Comparison of ENCODE assay signal across 18 cellular contexts in genomic region chr10:89384474-89385324, GRCh38. TPM values are rescaled to one million over a fixed set of nuclear protein-coding genes. Genes with fewer than 3 reads are reported as not detected.
A peak's percentile ranks its signal among the peaks of the same experiment; 100 is the strongest.
DNase-seq lines count a peak whose midpoint lies in the region; ATAC-seq lines count a peak whose summit lies in the region.
"Had no signal": no experiment of that assay in that cellular context is flagged by ENCODE, and none has a peak within 500 bp of the region (broad histone marks: within the 10 kb centered on the region; RNA-seq: fewer than 3 reads in every experiment).

No MANE protein-coding gene starts in this region.

- intact Hi-C loops in Right ventricle myocardium inferior (cut with DNase I), result no loop called here
- intact Hi-C loops in cardiac septum (cut with DNase I), result no loop called here
- intact Hi-C loops in left cardiac atrium (cut with DNase I), result no loop called here

- H3K27ac Mint-ChIP-seq in stimulated activated naive B cell treated with anti-CD40 and anti-IgM and Interleukin-4, amounts not matched to agents 10 μg/mL and 1 μg/mL and 100 μg/mL, for 72 hours, result no peak overlapping the region
- H3K27ac Mint-ChIP-seq: activated naive CD8-positive, alpha-beta T cell treated with anti-CD3 and anti-CD28 coated beads, Interleukin-2, amount 50 U/mL, for 24 hours had no signal

- peak overlapping the region in 1 of 2 donors; percentile 25 for H3K4me3 Mint-ChIP-seq in stimulated activated naive B cell treated with anti-CD40 and anti-IgM and Interleukin-4, amounts not matched to agents 10 μg/mL and 1 μg/mL and 100 μg/mL, for 72 hours
- H3K4me3 Mint-ChIP-seq: activated naive CD8-positive, alpha-beta T cell treated with anti-CD3 and anti-CD28 coated beads, Interleukin-2, amount 50 U/mL, for 24 hours; central memory CD8-positive, alpha-beta T cell had no signal

- no peaks in the 10 kb centered on the region for H3K27me3 Mint-ChIP-seq in stimulated activated naive B cell treated with anti-CD40 and anti-IgM and Interleukin-4, amounts not matched to agents 10 μg/mL and 1 μg/mL and 100 μg/mL, for 72 hours
- H3K27me3 Mint-ChIP-seq: activated naive CD8-positive, alpha-beta T cell treated with anti-CD3 and anti-CD28 coated beads, Interleukin-2, amount 50 U/mL, for 24 hours; central memory CD8-positive, alpha-beta T cell had no signal

- no peaks in the 10 kb centered on the region for H3K9me3 Mint-ChIP-seq in stimulated activated naive B cell treated with anti-CD40 and anti-IgM and Interleukin-4, amounts not matched to agents 10 μg/mL and 1 μg/mL and 100 μg/mL, for 72 hours
- H3K9me3 Mint-ChIP-seq: activated naive CD8-positive, alpha-beta T cell treated with anti-CD3 and anti-CD28 coated beads, Interleukin-2, amount 50 U/mL, for 24 hours; central memory CD8-positive, alpha-beta T cell had no signal

- DNase-seq in Right ventricle myocardium inferior (ENCODE audit: missing footprints), result no peak
- DNase-seq in cardiac septum (ENCODE audit: low spot score), result no peak
- DNase-seq in OCI-M1 (lab: John Stamatoyannopoulos, UW), result peak; percentile 79
- no peak for DNase-seq in left cardiac atrium
- no peak for DNase-seq in stimulated activated naive B cell treated with anti-CD40 and anti-IgM and Interleukin-4, amounts not matched to agents 10 μg/mL and 1 μg/mL and 100 μg/mL, for 72 hours
- DNase-seq in cerebellum (ENCODE audit: low spot score), result no peak
- DNase-seq in stimulated activated naive CD8-positive, alpha-beta T cell treated with anti-CD3 and anti-CD28 coated beads, Interleukin-15, Interleukin-2, amounts not matched to agents 100 U/mL and 50 U/mL, for 24 hours, result no peak
- DNase-seq: 8988T; activated CD4-positive, alpha-beta T cell treated with anti-CD3 and anti-CD28 coated beads for 48 hours; activated naive CD8-positive, alpha-beta T cell treated with anti-CD3 and anti-CD28 coated beads, Interleukin-2, amount 50 U/mL, for 24 hours; gastrocnemius medialis; midbrain; NCI-H2081; NCI-H526 treated with DMSO at 0.1 percent for 48 hours; occipital lobe had no signal

- ATAC-seq in Right ventricle myocardium inferior, result peak; percentile 67
- peak; percentile 30 to 66 for ATAC-seq in left cardiac atrium
- peak; percentile 90 to 94 for ATAC-seq in stimulated activated naive B cell treated with anti-CD40 and anti-IgM and Interleukin-4, amounts not matched to agents 10 μg/mL and 1 μg/mL and 100 μg/mL, for 72 hours (replicated peaks)
- ATAC-seq in HG03045 (IDR thresholded peaks at IDR 0.05; ENCODE audit: unreplicated experiment), result no peak
- no peak for ATAC-seq in stimulated activated naive CD8-positive, alpha-beta T cell treated with anti-CD3 and anti-CD28 coated beads, Interleukin-15, Interleukin-2, amounts not matched to agents 100 U/mL and 50 U/mL, for 24 hours
- ATAC-seq: activated naive CD8-positive, alpha-beta T cell treated with anti-CD3 and anti-CD28 coated beads, Interleukin-2, amount 50 U/mL, for 24 hours; gastrocnemius medialis had no signal

- no peaks in the 10 kb centered on the region for H3K36me3 Mint-ChIP-seq in stimulated activated naive B cell treated with anti-CD40 and anti-IgM and Interleukin-4, amounts not matched to agents 10 μg/mL and 1 μg/mL and 100 μg/mL, for 72 hours

- H3K4me1 Mint-ChIP-seq in stimulated activated naive B cell treated with anti-CD40 and anti-IgM and Interleukin-4, amounts not matched to agents 10 μg/mL and 1 μg/mL and 100 μg/mL, for 72 hours, result peaks cover 12 to 17% of the 10 kb centered on the region in 2 donors
- H3K4me1 Mint-ChIP-seq: central memory CD8-positive, alpha-beta T cell had no signal

RNA-seq across cellular contexts. Expression of gene IFIT1B, which starts 6.8 kb away (rescaled TPM):
- total RNA-seq in Right ventricle myocardium inferior (not detected), cardiac septum (0.81 TPM), left cardiac atrium (not detected), cerebellum (0.82 TPM)
- total RNA-seq: gastrocnemius medialis; T-helper 2 cell treated with Interferon-gamma antibody and Interleukin-4, amounts not matched to agents 100 ng/mL and 5 ng/mL, for 36 hours had no signal

RNA-seq across cellular contexts. Expression of gene IFIT1, which starts 7.7 kb away (rescaled TPM):
- 36.0 TPM for total RNA-seq in Right ventricle myocardium inferior
- total RNA-seq in cardiac septum, result 9.8 TPM
- total RNA-seq in left cardiac atrium, result 10 to 100 TPM; 15.3 to 20.6 TPM
- total RNA-seq in cerebellum, result 5.1 TPM

RNA-seq across cellular contexts. Expression of gene IFIT5, which starts 29.7 kb away (rescaled TPM):
- 8.2 TPM for total RNA-seq in Right ventricle myocardium inferior
- 11.5 TPM for total RNA-seq in cardiac septum
- 10 to 100 TPM; 10.1 to 14.5 TPM for total RNA-seq in left cardiac atrium
- total RNA-seq in cerebellum, result 35.0 TPM

RNA-seq across cellular contexts. Expression of gene IFIT3, which starts 56.9 kb away (rescaled TPM):
- total RNA-seq in Right ventricle myocardium inferior (7.0 TPM), cardiac septum (6.8 TPM), left cardiac atrium (10 to 100 TPM in 1 of 2 donors, 1 to 10 TPM in 1; 8.6 to 19.9 TPM), cerebellum (2.4 TPM)

Comparison
In these comparisons a context has a peak if more than half of its experiments do, and no peak if none do; other contexts are left out.
1. ATAC-seq: peak in Right ventricle myocardium inferior (single experiment), left cardiac atrium (2 of 2) and stimulated activated naive B cell treated with anti-CD40 and anti-IgM and Interleukin-4, amounts not matched to agents 10 μg/mL and 1 μg/mL and 100 μg/mL, for 72 hours (2 of 2); none in HG03045 (single experiment) and stimulated activated naive CD8-positive, alpha-beta T cell treated with anti-CD3 and anti-CD28 coated beads, Interleukin-15, Interleukin-2, amounts not matched to agents 100 U/mL and 50 U/mL, for 24 hours (single experiment).